1 cellular context compared by ENCODE assay signal in the genomic region with DNA sequence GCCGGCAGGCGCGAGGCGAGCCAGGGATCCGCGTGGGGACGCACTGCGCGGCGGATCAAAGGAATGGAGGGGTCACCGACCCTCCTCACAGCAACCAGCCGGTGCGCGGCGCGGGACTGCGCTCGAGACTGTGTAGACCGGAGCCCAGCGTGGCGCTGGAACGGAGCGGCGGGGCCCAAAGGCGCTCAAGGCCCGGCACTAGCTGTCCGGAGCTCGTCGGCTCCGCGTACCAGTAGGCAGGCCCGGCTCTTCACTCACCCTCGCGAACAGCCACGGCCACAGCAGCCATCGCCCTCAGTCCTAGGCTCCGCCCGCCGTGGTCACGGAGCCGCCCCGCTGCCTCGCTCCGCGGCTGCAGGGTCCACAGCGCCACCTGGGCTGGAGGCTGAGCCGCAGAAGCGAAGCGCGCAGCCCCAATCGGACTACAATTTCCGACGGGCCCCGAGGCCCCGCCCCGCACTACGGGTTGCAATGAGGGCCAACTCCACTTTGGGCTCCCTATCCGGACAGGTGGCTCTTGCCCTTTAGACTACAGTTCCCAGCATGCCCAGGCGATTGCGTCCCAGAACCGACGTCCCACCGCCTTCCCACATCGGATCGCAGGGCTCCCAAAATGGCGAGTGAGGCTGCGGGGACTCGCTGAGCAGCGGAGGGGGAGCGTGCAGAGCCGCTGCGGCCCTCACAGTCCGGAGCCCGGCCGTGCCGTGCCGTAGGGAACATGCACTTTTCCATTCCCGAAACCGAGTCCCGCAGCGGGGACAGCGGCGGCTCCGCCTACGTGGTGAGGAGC.
TF ChIP-seq lines count a peak whose summit lies in the region.

EIF2B4 (minus strand) TSS at position 313 of the 790 bp plus-strand sequence; CDS start at position 289, 24 bp downstream.
SNX17 (plus strand) TSS at position 591 of the 790 bp plus-strand sequence; CDS start at position 719, 128 bp downstream.

TF ChIP-seq in H1, 55 proteins besides CTCF, POLR2A, EP300 and RAD21 (continues in another document):
- TF ChIP-seq HDAC6 (IDR thresholded peaks at IDR 0.05; ENCODE audit: low read depth, low read length) (no peak), SIX5 (IDR thresholded peaks at IDR 0.05; ENCODE audit: low read depth, low read length) (peak; percentile 95), CBX5 (IDR thresholded peaks at IDR 0.05; ENCODE audit: low read depth, low read length) (no peak), RFX5 (IDR thresholded peaks at IDR 0.05; ENCODE audit: borderline replicate concordance, low read depth, low read length) (no peak), BRCA1 (IDR thresholded peaks at IDR 0.05; ENCODE audit: low read depth, low read length) (no peak), NANOG (IDR thresholded peaks at IDR 0.05; ENCODE audit: insufficient read depth, low read depth, low read length, poor library complexity, severe bottlenecking) (no peak), CREB1 (IDR thresholded peaks at IDR 0.05) (peak; percentile 87), SRF (IDR thresholded peaks at IDR 0.05; ENCODE audit: low read depth, low read length) (no peak; the same call in 1 of the 2 replicates), KDM4A (IDR thresholded peaks at IDR 0.05; ENCODE audit: low read depth, low read length, severe bottlenecking) (peak; percentile 97), EZH2 (IDR thresholded peaks at IDR 0.05; ENCODE audit: low read depth, low read length, severe bottlenecking) (no peak), E2F6 (IDR thresholded peaks at IDR 0.05) (peak; percentile 54), POLR2AphosphoS5 (IDR thresholded peaks at IDR 0.05; ENCODE audit: low read depth, low read length) (peak; percentile 56; the same call in 1 of the 2 replicates), SP4 (IDR thresholded peaks at IDR 0.05; ENCODE audit: low read length) (peak; percentile 88), SIRT6 (IDR thresholded peaks at IDR 0.05; ENCODE audit: low read length) (no peak), BACH1 (IDR thresholded peaks at IDR 0.05; ENCODE audit: low read length) (peak; percentile 86), MAX (IDR thresholded peaks at IDR 0.05) (peak; percentile 61), RNF2 (IDR thresholded peaks at IDR 0.05; ENCODE audit: borderline replicate concordance, low read depth, low read length, missing control alignments, poor library complexity, severe bottlenecking) (no peak), GABPA (IDR thresholded peaks at IDR 0.05; ENCODE audit: borderline replicate concordance, insufficient read depth, low read length) (no peak; the same call in 1 of the 2 replicates), JUN (IDR thresholded peaks at IDR 0.05; ENCODE audit: low read depth, low read length) (no peak), TCF12 (IDR thresholded peaks at IDR 0.05; ENCODE audit: low read depth, low read length) (0 out of 2 replicates have a peak, but pooled peaks have one; percentile 59), RBBP5 (IDR thresholded peaks at IDR 0.05; ENCODE audit: borderline replicate concordance, low read depth, low read length) (peak; percentile 76; the same call in 1 of the 2 replicates), SP1 (IDR thresholded peaks at IDR 0.05; ENCODE audit: low read depth, low read length) (peak; percentile 94), JUND (IDR thresholded peaks at IDR 0.05; ENCODE audit: low read length) (no peak), TEAD4 (IDR thresholded peaks at IDR 0.05; ENCODE audit: low read depth, low read length) (no peak; the same call in 1 of the 2 replicates), CEBPB (IDR thresholded peaks at IDR 0.05; ENCODE audit: low read depth, low read length) (peak; percentile 65; the same call in 1 of the 2 replicates), NRF1 (IDR thresholded peaks at IDR 0.05; ENCODE audit: low read depth, low read length) (no peak), TAF1 (IDR thresholded peaks at IDR 0.05; ENCODE audit: low read depth, low read length) (peak; percentile 74), BCL11A (IDR thresholded peaks at IDR 0.05; ENCODE audit: low read depth in 2 of 2, low read length in 2 of 2) (no peak), TBP (IDR thresholded peaks at IDR 0.05; ENCODE audit: low read depth, low read length) (peak; percentile 82), CTBP2 (IDR thresholded peaks at IDR 0.05; ENCODE audit: borderline replicate concordance, insufficient read depth, insufficient read length, low read length) (peak; percentile 44), MAFK (IDR thresholded peaks at IDR 0.05; ENCODE audit: low read depth, low read length) (no peak), YY1 (IDR thresholded peaks at IDR 0.05; ENCODE audit: low read depth, low read length) (peak; percentile 92), CHD2 (IDR thresholded peaks at IDR 0.05; ENCODE audit: low read length) (no peak), SAP30 (IDR thresholded peaks at IDR 0.05; ENCODE audit: insufficient read depth, insufficient replicate concordance, low read length) (no peak), USF2 (IDR thresholded peaks at IDR 0.05; ENCODE audit: low read length) (no peak), ASH2L (IDR thresholded peaks at IDR 0.05; ENCODE audit: low read length) (peak; percentile 76), FOSL1 (IDR thresholded peaks at IDR 0.05; ENCODE audit: insufficient read depth, low read depth, low read length) (no peak), CHD1 (IDR thresholded peaks at IDR 0.05; ENCODE audit: low read depth, low read length) (no peak), SP2 (IDR thresholded peaks at IDR 0.05; ENCODE audit: low read length) (no peak), GTF2F1 (IDR thresholded peaks at IDR 0.05; ENCODE audit: borderline replicate concordance, low read depth, low read length) (no peak), EGR1 (IDR thresholded peaks at IDR 0.05; ENCODE audit: borderline replicate concordance, low read depth, low read length) (no peak), ZNF274 (IDR thresholded peaks at IDR 0.05; ENCODE audit: borderline replicate concordance, extremely low read depth, low read length) (no peak), CBX8 (IDR thresholded peaks at IDR 0.05; ENCODE audit: borderline replicate concordance, low read depth, low read length) (no peak), SIN3A (conservative IDR thresholded peaks at IDR 0.05 in 1 of 2, IDR thresholded peaks at IDR 0.05 in 1 of 2; ENCODE audit: low read depth in 1 of 2, low read length in 2 of 2) (peak in 1 of 2 experiments; percentile 89; a peak in 3 of 4 replicates), SUZ12 (IDR thresholded peaks at IDR 0.05; ENCODE audit: low read length) (no peak; the same call in 1 of the 2 replicates), KDM5A (IDR thresholded peaks at IDR 0.05; ENCODE audit: low read length) (peak; percentile 73), HDAC2 (IDR thresholded peaks at IDR 0.05; ENCODE audit: borderline replicate concordance in 1 of 2, low read depth in 2 of 2, low read length in 2 of 2) (peak; percentile 39 to 77; a peak in 3 of 4 replicates), ATF3 (IDR thresholded peaks at IDR 0.05; ENCODE audit: insufficient read depth, low read depth, low read length) (0 out of 2 replicates have a peak, but pooled peaks have one; percentile 14), KDM1A (IDR thresholded peaks at IDR 0.05; ENCODE audit: borderline replicate concordance, low read length) (no peak), TAF7 (optimal IDR thresholded peaks at IDR 0.05; ENCODE audit: borderline replicate concordance, low read depth, low read length) (peak; percentile 74), POU5F1 (IDR thresholded peaks at IDR 0.05; ENCODE audit: low read depth, low read length) (no peak), RXRA (IDR thresholded peaks at IDR 0.05; ENCODE audit: insufficient read depth, low read depth, low read length) (no peak)
- TF ChIP-seq, protein P1, sequence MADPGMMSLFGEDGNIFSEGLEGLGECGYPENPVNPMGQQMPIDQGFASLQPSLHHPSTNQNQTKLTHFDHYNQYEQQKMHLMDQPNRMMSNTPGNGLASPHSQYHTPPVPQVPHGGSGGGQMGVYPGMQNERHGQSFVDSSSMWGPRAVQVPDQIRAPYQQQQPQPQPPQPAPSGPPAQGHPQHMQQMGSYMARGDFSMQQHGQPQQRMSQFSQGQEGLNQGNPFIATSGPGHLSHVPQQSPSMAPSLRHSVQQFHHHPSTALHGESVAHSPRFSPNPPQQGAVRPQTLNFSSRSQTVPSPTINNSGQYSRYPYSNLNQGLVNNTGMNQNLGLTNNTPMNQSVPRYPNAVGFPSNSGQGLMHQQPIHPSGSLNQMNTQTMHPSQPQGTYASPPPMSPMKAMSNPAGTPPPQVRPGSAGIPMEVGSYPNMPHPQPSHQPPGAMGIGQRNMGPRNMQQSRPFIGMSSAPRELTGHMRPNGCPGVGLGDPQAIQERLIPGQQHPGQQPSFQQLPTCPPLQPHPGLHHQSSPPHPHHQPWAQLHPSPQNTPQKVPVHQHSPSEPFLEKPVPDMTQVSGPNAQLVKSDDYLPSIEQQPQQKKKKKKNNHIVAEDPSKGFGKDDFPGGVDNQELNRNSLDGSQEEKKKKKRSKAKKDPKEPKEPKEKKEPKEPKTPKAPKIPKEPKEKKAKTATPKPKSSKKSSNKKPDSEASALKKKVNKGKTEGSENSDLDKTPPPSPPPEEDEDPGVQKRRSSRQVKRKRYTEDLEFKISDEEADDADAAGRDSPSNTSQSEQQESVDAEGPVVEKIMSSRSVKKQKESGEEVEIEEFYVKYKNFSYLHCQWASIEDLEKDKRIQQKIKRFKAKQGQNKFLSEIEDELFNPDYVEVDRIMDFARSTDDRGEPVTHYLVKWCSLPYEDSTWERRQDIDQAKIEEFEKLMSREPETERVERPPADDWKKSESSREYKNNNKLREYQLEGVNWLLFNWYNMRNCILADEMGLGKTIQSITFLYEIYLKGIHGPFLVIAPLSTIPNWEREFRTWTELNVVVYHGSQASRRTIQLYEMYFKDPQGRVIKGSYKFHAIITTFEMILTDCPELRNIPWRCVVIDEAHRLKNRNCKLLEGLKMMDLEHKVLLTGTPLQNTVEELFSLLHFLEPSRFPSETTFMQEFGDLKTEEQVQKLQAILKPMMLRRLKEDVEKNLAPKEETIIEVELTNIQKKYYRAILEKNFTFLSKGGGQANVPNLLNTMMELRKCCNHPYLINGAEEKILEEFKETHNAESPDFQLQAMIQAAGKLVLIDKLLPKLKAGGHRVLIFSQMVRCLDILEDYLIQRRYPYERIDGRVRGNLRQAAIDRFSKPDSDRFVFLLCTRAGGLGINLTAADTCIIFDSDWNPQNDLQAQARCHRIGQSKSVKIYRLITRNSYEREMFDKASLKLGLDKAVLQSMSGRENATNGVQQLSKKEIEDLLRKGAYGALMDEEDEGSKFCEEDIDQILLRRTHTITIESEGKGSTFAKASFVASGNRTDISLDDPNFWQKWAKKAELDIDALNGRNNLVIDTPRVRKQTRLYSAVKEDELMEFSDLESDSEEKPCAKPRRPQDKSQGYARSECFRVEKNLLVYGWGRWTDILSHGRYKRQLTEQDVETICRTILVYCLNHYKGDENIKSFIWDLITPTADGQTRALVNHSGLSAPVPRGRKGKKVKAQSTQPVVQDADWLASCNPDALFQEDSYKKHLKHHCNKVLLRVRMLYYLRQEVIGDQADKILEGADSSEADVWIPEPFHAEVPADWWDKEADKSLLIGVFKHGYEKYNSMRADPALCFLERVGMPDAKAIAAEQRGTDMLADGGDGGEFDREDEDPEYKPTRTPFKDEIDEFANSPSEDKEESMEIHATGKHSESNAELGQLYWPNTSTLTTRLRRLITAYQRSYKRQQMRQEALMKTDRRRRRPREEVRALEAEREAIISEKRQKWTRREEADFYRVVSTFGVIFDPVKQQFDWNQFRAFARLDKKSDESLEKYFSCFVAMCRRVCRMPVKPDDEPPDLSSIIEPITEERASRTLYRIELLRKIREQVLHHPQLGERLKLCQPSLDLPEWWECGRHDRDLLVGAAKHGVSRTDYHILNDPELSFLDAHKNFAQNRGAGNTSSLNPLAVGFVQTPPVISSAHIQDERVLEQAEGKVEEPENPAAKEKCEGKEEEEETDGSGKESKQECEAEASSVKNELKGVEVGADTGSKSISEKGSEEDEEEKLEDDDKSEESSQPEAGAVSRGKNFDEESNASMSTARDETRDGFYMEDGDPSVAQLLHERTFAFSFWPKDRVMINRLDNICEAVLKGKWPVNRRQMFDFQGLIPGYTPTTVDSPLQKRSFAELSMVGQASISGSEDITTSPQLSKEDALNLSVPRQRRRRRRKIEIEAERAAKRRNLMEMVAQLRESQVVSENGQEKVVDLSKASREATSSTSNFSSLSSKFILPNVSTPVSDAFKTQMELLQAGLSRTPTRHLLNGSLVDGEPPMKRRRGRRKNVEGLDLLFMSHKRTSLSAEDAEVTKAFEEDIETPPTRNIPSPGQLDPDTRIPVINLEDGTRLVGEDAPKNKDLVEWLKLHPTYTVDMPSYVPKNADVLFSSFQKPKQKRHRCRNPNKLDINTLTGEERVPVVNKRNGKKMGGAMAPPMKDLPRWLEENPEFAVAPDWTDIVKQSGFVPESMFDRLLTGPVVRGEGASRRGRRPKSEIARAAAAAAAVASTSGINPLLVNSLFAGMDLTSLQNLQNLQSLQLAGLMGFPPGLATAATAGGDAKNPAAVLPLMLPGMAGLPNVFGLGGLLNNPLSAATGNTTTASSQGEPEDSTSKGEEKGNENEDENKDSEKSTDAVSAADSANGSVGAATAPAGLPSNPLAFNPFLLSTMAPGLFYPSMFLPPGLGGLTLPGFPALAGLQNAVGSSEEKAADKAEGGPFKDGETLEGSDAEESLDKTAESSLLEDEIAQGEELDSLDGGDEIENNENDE (IDR thresholded peaks at IDR 0.05; ENCODE audit: insufficient replicate concordance, low read length): no peak
- TF ChIP-seq, protein P2, sequence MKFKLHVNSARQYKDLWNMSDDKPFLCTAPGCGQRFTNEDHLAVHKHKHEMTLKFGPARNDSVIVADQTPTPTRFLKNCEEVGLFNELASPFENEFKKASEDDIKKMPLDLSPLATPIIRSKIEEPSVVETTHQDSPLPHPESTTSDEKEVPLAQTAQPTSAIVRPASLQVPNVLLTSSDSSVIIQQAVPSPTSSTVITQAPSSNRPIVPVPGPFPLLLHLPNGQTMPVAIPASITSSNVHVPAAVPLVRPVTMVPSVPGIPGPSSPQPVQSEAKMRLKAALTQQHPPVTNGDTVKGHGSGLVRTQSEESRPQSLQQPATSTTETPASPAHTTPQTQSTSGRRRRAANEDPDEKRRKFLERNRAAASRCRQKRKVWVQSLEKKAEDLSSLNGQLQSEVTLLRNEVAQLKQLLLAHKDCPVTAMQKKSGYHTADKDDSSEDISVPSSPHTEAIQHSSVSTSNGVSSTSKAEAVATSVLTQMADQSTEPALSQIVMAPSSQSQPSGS (IDR thresholded peaks at IDR 0.05; ENCODE audit: low read length): no peak
